ENCODE assay signal across 1 cellular context in the genomic region with DNA sequence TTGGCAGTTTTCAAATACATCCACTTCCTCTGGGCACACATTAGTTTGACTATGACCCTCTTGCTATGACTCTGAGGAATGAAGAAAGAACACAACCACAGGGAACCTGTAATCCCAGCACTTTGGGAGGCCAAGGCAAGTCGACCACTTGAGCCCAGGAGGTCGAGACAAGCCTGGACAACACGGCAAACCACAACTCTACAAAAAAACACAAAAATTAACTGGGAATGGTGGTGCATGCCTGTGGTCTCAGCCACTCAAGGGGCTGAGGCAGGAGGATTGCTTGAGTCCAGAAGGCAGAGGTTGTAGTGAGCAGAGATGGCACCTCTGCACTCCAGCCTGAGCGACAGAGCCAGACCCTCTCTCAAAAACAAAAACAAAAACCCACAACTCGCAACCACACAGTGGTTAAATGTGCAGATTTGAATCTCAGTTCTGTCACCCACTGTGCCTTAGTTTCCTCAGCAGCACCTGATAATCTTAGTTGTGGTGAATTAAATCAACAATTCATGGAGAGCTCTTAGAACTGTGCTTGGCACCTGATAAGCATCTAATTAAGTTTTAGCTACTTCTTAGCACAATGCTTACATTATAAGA.
TF ChIP-seq lines count a peak whose summit lies in the region.

No MANE protein-coding gene starts in this region.

TF ChIP-seq in HepG2, 621 proteins besides CTCF, POLR2A, EP300 and RAD21 (continued from another document):
- no peak for TF ChIP-seq NFAT5 (CRISPR knock-in tag; IDR thresholded peaks at IDR 0.05)
- no peak for TF ChIP-seq ISL2 (CRISPR knock-in tag; IDR thresholded peaks at IDR 0.05)
- 0 out of 2 replicates have a peak, but pooled peaks have one; percentile 25 for TF ChIP-seq ZNF646 (CRISPR knock-in tag; IDR thresholded peaks at IDR 0.05)
- TF ChIP-seq SRSF9 (IDR thresholded peaks at IDR 0.05; ENCODE audit: borderline replicate concordance, insufficient read depth, low read depth, low read length, poor library complexity, severe bottlenecking), result no peak
